Comparison of ENCODE assay signal across 1 cellular context in the genomic region with DNA sequence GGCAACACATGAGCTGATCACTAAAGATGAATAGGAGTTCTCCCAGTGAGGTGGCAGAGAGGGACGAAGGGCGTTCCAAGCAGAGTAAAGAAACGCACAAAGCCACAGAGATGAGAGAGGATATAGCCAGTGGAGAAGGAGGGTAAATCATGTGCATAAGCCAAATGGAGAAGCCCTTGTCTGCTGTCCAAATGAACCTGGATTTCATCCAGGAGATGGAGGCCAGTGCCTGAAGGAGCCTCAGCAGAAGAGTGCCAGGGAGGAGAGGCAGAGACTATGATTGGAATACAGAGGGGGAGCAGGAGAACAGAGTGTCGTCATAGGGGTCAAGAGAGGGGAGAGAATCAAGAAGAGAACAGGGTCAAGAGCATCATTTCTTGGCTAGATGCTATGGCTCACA.
TF ChIP-seq lines count a peak whose summit lies in the region.

No MANE protein-coding gene starts in this region.

TF ChIP-seq in HepG2, 621 proteins besides CTCF, POLR2A, EP300 and RAD21:
- TF ChIP-seq ONECUT2 (CRISPR knock-in tag; IDR thresholded peaks at IDR 0.05) = no peak
- TF ChIP-seq, protein P1, sequence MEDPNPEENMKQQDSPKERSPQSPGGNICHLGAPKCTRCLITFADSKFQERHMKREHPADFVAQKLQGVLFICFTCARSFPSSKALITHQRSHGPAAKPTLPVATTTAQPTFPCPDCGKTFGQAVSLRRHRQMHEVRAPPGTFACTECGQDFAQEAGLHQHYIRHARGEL (CRISPR knock-in tag; IDR thresholded peaks at IDR 0.05) = no peak
- no peak for TF ChIP-seq U2AF2 (IDR thresholded peaks at IDR 0.05; ENCODE audit: low read depth, low read length)
- TF ChIP-seq FOXM1 (CRISPR knock-in tag; IDR thresholded peaks at IDR 0.05) = no peak
- TF ChIP-seq KLF9 (CRISPR knock-in tag; IDR thresholded peaks at IDR 0.05; ENCODE audit: low read depth) = no peak
- TF ChIP-seq CREB1 (IDR thresholded peaks at IDR 0.05) = 0 out of 2 replicates have a peak, but pooled peaks have one; percentile 10
- TF ChIP-seq CREB1 (CRISPR knock-in tag; IDR thresholded peaks at IDR 0.05) = no peak
- no peak for TF ChIP-seq ARHGAP35 (CRISPR knock-in tag; IDR thresholded peaks at IDR 0.05; ENCODE audit: borderline replicate concordance)
- TF ChIP-seq, protein P2, sequence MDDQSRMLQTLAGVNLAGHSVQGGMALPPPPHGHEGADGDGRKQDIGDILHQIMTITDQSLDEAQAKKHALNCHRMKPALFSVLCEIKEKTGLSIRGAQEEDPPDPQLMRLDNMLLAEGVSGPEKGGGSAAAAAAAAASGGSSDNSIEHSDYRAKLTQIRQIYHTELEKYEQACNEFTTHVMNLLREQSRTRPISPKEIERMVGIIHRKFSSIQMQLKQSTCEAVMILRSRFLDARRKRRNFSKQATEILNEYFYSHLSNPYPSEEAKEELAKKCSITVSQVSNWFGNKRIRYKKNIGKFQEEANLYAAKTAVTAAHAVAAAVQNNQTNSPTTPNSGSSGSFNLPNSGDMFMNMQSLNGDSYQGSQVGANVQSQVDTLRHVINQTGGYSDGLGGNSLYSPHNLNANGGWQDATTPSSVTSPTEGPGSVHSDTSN (CRISPR knock-in tag; IDR thresholded peaks at IDR 0.05; ENCODE audit: borderline replicate concordance) = no peak
- no peak for TF ChIP-seq SKI (IDR thresholded peaks at IDR 0.05; ENCODE audit: partially characterized antibody)
TF ChIP-seq in HepG2: peak in this region for 1.
